In the genomic region with DNA sequence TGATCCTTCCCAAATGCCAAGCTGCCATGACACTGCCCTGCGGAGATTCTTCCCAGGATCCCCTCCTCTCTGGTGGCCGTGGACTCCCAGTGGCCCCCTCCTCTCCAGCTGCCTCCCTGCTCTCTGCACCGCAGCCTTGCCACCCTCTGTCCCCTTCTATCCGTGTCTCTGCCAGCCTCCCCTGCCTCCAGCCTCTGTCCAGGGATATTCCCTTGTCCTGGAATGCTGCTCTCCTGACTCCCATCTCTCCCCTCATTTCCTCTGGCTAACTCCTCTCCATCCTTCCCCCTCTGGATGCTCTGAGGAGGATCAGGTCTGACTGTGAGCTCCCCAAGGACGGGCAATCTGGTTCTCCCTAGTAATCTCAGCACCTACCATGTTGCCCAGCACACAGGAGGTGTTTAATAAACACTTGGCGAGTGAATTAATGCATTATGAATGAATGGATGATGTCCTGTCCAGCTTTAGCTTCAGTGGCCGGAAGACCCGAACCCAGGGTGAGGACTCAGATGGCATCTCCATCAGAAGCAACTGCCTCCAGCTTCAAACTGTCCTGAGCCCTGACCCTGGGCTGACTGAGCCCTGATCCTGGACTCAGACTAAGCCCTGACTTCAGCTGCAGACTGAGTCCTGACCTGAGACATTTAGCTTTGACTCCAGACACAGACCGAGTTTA, we compare ENCODE assay signal across 28 cellular contexts. TPM values are rescaled to one million over a fixed set of nuclear protein-coding genes. Genes with fewer than 3 reads are reported as not detected.
A peak's percentile ranks its signal among the peaks of the same experiment; 100 is the strongest.
DNase-seq lines count a peak whose midpoint lies in the region; ATAC-seq, FAIRE-seq and TF ChIP-seq lines count a peak whose summit lies in the region.
"Had no signal": no experiment of that assay in that cellular context is flagged by ENCODE, and none has a peak within 500 bp of the region (broad histone marks: within the 10 kb centered on the region; RNA-seq: fewer than 3 reads in every experiment).

No MANE protein-coding gene starts in this region.

- ATAC-seq in HG02970 (IDR thresholded peaks at IDR 0.05; ENCODE audit: low FRiP score, unreplicated experiment) (no peak), GM18870 (IDR thresholded peaks at IDR 0.05; ENCODE audit: unreplicated experiment) (no peak)
- ATAC-seq: activated CD8-positive, alpha-beta T cell treated with anti-CD3 and anti-CD28 coated beads for 36 hours; activated T-helper 17 cell treated with anti-CD3 and anti-CD28 coated beads, Interleukin-2, amount 50 U/mL, for 72 hours; mucosa of descending colon; natural killer cell treated with Interleukin-12 subunit alpha and Interleukin-12 subunit beta and Interleukin-15 and Interleukin-18, amount 100 ng/mL, for 72 hours; PC-3 had no signal

- no peaks in the 10 kb centered on the region for H3K9me3 ChIP-seq in HEK293 (ENCODE audit: control insufficient read depth, insufficient read depth, low read depth, low read length)
- no peaks in the 10 kb centered on the region for H3K9me3 ChIP-seq in SK-N-SH
- no peaks in the 10 kb centered on the region for H3K9me3 ChIP-seq in keratinocyte (ENCODE audit: control insufficient read depth, low read depth, low read length)
- H3K9me3 ChIP-seq: mucosa of descending colon, stomach, thyroid gland had no signal

- no peak for TF ChIP-seq EP300 in SK-N-SH (IDR thresholded peaks at IDR 0.05; ENCODE audit: borderline replicate concordance in 1 of 2, low read depth in 1 of 2, low read length in 1 of 2)

- no peak overlapping the region for H3K4me3 ChIP-seq in HEK293 (ENCODE audit: low read depth, low read length)
- no peak overlapping the region for H3K4me3 ChIP-seq in SK-N-SH (ENCODE audit: low read depth in 2 of 2, low read length in 1 of 2)
- H3K4me3 ChIP-seq in keratinocyte (ENCODE audit: control insufficient read depth in 2 of 3, extremely low read depth in 1 of 3, insufficient read depth in 2 of 3, low read depth in 1 of 3, low read length in 3 of 3): no peak overlapping the region
- H3K4me3 ChIP-seq: GM23248, lung, mucosa of descending colon, stomach, thyroid gland had no signal

- no peak for FAIRE-seq in keratinocyte (lab: Jason Lieb, UNC)
- FAIRE-seq: colon had no signal

- H2AFZ ChIP-seq in SK-N-SH (ENCODE audit: low read depth): no peak overlapping the region
- no peak overlapping the region for H2AFZ ChIP-seq in keratinocyte (ENCODE audit: control insufficient read depth, low read length)
- H2AFZ ChIP-seq: GM23248 had no signal

- WGBS in SK-N-SH (ENCODE audit: low lambda C conversion rate): 44% methylated on average over 8 of the region's 9 CpGs

- peaks cover 2% of the 10 kb centered on the region for H3K9me1 ChIP-seq in keratinocyte (ENCODE audit: control insufficient read depth, extremely low read depth, insufficient read depth, low read length)

- no peak for TF ChIP-seq RAD21 in SK-N-SH (IDR thresholded peaks at IDR 0.05; ENCODE audit: low read length)

- H3K9ac ChIP-seq in SK-N-SH: no peak overlapping the region
- H3K9ac ChIP-seq in keratinocyte (ENCODE audit: control insufficient read depth, extremely low read depth, insufficient read depth, low read length): no peak overlapping the region
- H3K9ac ChIP-seq: GM23248 had no signal

- H3K4me2 ChIP-seq in SK-N-SH (peak overlapping the region; percentile 15; the same call in 1 of the 2 replicates), keratinocyte (ENCODE audit: control insufficient read depth, extremely low read depth, insufficient read depth, low read depth, low read length) (peak overlapping the region; percentile 49)

- no peaks in the 10 kb centered on the region for H3K4me1 ChIP-seq in HEK293 (ENCODE audit: control insufficient read depth, insufficient read depth, low read length)
- H3K4me1 ChIP-seq in SK-N-SH (ENCODE audit: control insufficient read depth in 1 of 2, insufficient read depth in 2 of 2, low read depth in 1 of 2, low read length in 1 of 2): peaks cover 0 to 7% of the 10 kb centered on the region in 2 experiments; a peak in 2 of 4 replicates
- H3K4me1 ChIP-seq in keratinocyte (ENCODE audit: control insufficient read depth, extremely low read depth, insufficient read depth, low read length): peaks cover 21% of the 10 kb centered on the region

- no peak overlapping the region for H3K27ac ChIP-seq in HEK293 (ENCODE audit: extremely low read depth, low read depth, low read length)
- no peak overlapping the region for H3K27ac ChIP-seq in SK-N-SH (ENCODE audit: low read depth in 2 of 2, low read length in 1 of 2)
- H3K27ac ChIP-seq in keratinocyte (ENCODE audit: control insufficient read depth, insufficient read depth, low read length): no peak overlapping the region
- H3K27ac ChIP-seq: GM23248, skin epidermis, stomach, thyroid gland had no signal

- TF ChIP-seq CTCF in HEK293 (tag by site-specific recombination; IDR thresholded peaks at IDR 0.05) (no peak), SK-N-SH (IDR thresholded peaks at IDR 0.05) (no peak), keratinocyte (optimal IDR thresholded peaks at IDR 0.05 in 1 of 3, IDR thresholded peaks at IDR 0.05 in 1 of 3, conservative IDR thresholded peaks at IDR 0.05 in 1 of 3; ENCODE audit: extremely low read depth in 1 of 3, insufficient read depth in 2 of 3, low read length in 3 of 3) (no peak)

- H3K9me2 ChIP-seq in SK-N-SH: no peaks in the 10 kb centered on the region

- CTCF ChIA-PET in HEK293 (lab: Yijun Ruan, JAX) (interaction anchor here (0.6 to 4.2 kb wide), 21 partner anchors 9 to 1124 kb away, joined by 3 to 83 read pairs (median 6); no protein-coding TSS in a partner anchor), SK-N-SH (lab: Yijun Ruan, JAX) (interaction anchor here (0.7 to 10.4 kb wide), 22 partner anchors 10 to 998 kb away, joined by 3 to 331 read pairs (median 8); no protein-coding TSS in a partner anchor)

- DNase-seq in NCI-H748 (lab: John Stamatoyannopoulos, UW; ENCODE audit: unreplicated experiment): peak; percentile 28
- DNase-seq in NCI-H748 treated with DMSO at 0.1 percent for 48 hours (lab: John Stamatoyannopoulos, UW): no peak
- DNase-seq in SK-N-SH: peak; percentile 48
- no peak for DNase-seq in keratinocyte (ENCODE audit: low read depth, low spot score)
- DNase-seq in NCI-H2171 (lab: John Stamatoyannopoulos, UW): no peak
- DNase-seq: activated CD8-positive, alpha-beta T cell treated with anti-CD3 and anti-CD28 coated beads for 36 hours; anterior cingulate cortex; effector CD8-positive, alpha-beta T cell; GDM1; head of caudate nucleus; mucosa of descending colon; NCI-H1048; NCI-H1694; NCI-H526; PC-3; SHP77 treated with DMSO at 0.1 percent for 48 hours; stimulated activated CD8-positive, alpha-beta memory T cell treated with anti-CD3 and anti-CD28 coated beads, Interleukin-4, amount 100 ng/mL, for 48 hours; stomach; thyroid gland had no signal

- peaks cover 6% of the 10 kb centered on the region for H3F3A ChIP-seq in SK-N-SH (replicated peaks; ENCODE audit: insufficient read depth)

- H3K79me2 ChIP-seq in SK-N-SH (ENCODE audit: insufficient read depth): no peaks in the 10 kb centered on the region
- no peaks in the 10 kb centered on the region for H3K79me2 ChIP-seq in keratinocyte (ENCODE audit: control insufficient read depth, insufficient read depth, low read length)

- POLR2A ChIA-PET in HEK293 (lab: Yijun Ruan, JAX): no interaction called here
- POLR2A ChIA-PET in SK-N-SH (lab: Yijun Ruan, JAX): no interaction called here

- dilution Hi-C loops in keratinocyte (cut with MboI; ENCODE audit: extremely low pct_ligation_motif_present, low sequenced_read_pairs): no loop called here

- H3K27me3 ChIP-seq in SK-N-SH (ENCODE audit: insufficient read depth) (peaks cover 6% of the 10 kb centered on the region), keratinocyte (ENCODE audit: control insufficient read depth, extremely low read depth, insufficient read depth, low read length) (peaks cover 10% of the 10 kb centered on the region)
- H3K27me3 ChIP-seq: thyroid gland had no signal

- H3K36me3 ChIP-seq in HEK293 (ENCODE audit: control insufficient read depth in 2 of 2, insufficient read depth in 1 of 2, low read length in 2 of 2) (no peaks in the 10 kb centered on the region), SK-N-SH (replicated peaks in 1 of 2; ENCODE audit: control insufficient read depth in 1 of 2, insufficient read depth in 2 of 2, low read length in 1 of 2) (no peaks in the 10 kb centered on the region), keratinocyte (ENCODE audit: control insufficient read depth in 2 of 2, extremely low read depth in 1 of 2, insufficient read depth in 2 of 2, low read length in 2 of 2) (no peaks in the 10 kb centered on the region)
- H3K36me3 ChIP-seq: stomach, thyroid gland had no signal

- H4K20me1 ChIP-seq in SK-N-SH (ENCODE audit: insufficient read depth) (0 out of 2 replicates have a peak, but pooled peaks cover 1% of the 10 kb centered on the region), keratinocyte (ENCODE audit: control insufficient read depth, extremely low read depth, insufficient read depth, low read length) (no peaks in the 10 kb centered on the region)

TF ChIP-seq in HEK293, 187 proteins besides CTCF, POLR2A, EP300 and RAD21 (continues in another document):
- TF ChIP-seq ZNF138 (tag by site-specific recombination; IDR thresholded peaks at IDR 0.05; ENCODE audit: borderline replicate concordance): no peak

TF ChIP-seq in SK-N-SH, 30 proteins besides CTCF, POLR2A, EP300 and RAD21 (continues in another document):
- TF ChIP-seq FOXM1 (IDR thresholded peaks at IDR 0.05; ENCODE audit: low read depth) (no peak), YY1 (IDR thresholded peaks at IDR 0.05; ENCODE audit: low read depth) (no peak), RFX5 (IDR thresholded peaks at IDR 0.05; ENCODE audit: low read length) (no peak), CHD2 (IDR thresholded peaks at IDR 0.05; ENCODE audit: low read length, partially characterized antibody) (no peak)
- TF ChIP-seq, protein P1, sequence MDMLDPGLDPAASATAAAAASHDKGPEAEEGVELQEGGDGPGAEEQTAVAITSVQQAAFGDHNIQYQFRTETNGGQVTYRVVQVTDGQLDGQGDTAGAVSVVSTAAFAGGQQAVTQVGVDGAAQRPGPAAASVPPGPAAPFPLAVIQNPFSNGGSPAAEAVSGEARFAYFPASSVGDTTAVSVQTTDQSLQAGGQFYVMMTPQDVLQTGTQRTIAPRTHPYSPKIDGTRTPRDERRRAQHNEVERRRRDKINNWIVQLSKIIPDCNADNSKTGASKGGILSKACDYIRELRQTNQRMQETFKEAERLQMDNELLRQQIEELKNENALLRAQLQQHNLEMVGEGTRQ (IDR thresholded peaks at IDR 0.05; ENCODE audit: borderline replicate concordance, low read depth, low read length): no peak

RNA-seq across cellular contexts. Expression of a gene that starts 7.5 kb away (rescaled TPM):
- polyA plus RNA-seq in SK-N-SH (2012; rRNA removed) (not detected in 2 replicates), keratinocyte (not detected in 3 replicates)
- under 0.01 TPM in 2 replicates for polyA plus RNA-seq in SK-N-SH (2012; cell fraction: cytosol; rRNA removed)
- polyA plus RNA-seq in SK-N-SH (2012; cell fraction: nucleus; rRNA removed): 0.02 and 0.05 TPM in 2 replicates
- polyA plus RNA-seq in keratinocyte (2011; ENCODE audit: low read depth): not detected
- not detected in 2 replicates for polyA plus RNA-seq in keratinocyte (2011; cell fraction: cytosol; rRNA removed)
- not detected in 2 replicates for polyA plus RNA-seq in keratinocyte (2011; cell fraction: nucleus; rRNA removed)
- polyA plus RNA-seq in keratinocyte (2012; ENCODE audit: low replicate concordance): 0.04 TPM in 1 of 2 replicates, not detected in the other
- polyA minus RNA-seq in keratinocyte: not detected in 3 replicates
- polyA minus RNA-seq in keratinocyte (2011; cell fraction: cytosol; rRNA and poly(A)+ RNA removed): not detected
- polyA minus RNA-seq in keratinocyte (2011; cell fraction: nucleus; rRNA and poly(A)+ RNA removed): not detected in 2 replicates
- polyA plus RNA-seq: GM23248 had no signal

Comparison
In these comparisons a context has a peak if more than half of its experiments do, and no peak if none do; other contexts are left out.
1. DNase-seq: peak in NCI-H748 (single experiment) and SK-N-SH (single experiment); none in NCI-H748 treated with DMSO at 0.1 percent for 48 hours (single experiment), keratinocyte (single experiment) and NCI-H2171 (single experiment).